20 cellular contexts compared by ENCODE assay signal in the genomic region with DNA sequence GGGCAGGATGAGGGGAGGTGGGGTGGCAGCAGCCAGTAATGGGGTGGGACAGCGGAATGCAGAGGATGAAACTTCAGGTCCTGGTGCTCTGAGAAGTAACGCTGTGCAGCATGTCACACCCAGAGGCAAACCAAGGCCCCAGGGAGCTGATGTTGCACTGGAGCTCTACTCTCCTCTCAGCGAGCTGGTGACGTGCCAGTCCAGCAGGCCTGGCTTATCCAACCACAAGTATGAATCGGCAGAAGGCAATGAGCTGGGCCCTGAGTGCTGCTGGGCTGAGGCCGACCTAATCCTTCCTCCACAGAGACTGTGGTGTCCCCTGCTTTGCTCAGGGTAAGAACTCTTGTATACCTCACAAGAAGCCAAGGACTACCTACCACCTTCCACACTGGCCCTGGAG. TPM values are rescaled to one million over a fixed set of nuclear protein-coding genes. Genes with fewer than 3 reads are reported as not detected.
DNase-seq lines count a peak whose midpoint lies in the region; ATAC-seq lines count a peak whose summit lies in the region.
"Had no signal": no experiment of that assay in that cellular context is flagged by ENCODE, and none has a peak within 500 bp of the region (broad histone marks: within the 10 kb centered on the region; RNA-seq: fewer than 3 reads in every experiment).

No MANE protein-coding gene starts in this region.

- no peaks in the 10 kb centered on the region for H3K9me3 Mint-ChIP-seq in activated T-helper 1 cell treated with anti-CD3 and anti-CD28 coated beads, Interleukin-12 subunit alpha, Interleukin-12 subunit beta, Interleukin-2, Interleukin-4 antibody, amounts not matched to agents 30 ng/mL and 10 ng/mL and 1 ng/mL, durations not matched to agents 14 hours and 24 hours and 36 hours
- H3K9me3 Mint-ChIP-seq: stimulated activated effector memory CD8-positive, alpha-beta T cell treated with anti-CD3 and anti-CD28 coated beads, Interleukin-12 subunit alpha, Interleukin-12 subunit beta, amount 100 ng/mL, for 72 hours had no signal

- peaks cover 55% of the 10 kb centered on the region for H3K4me1 Mint-ChIP-seq in activated T-helper 1 cell treated with anti-CD3 and anti-CD28 coated beads, Interleukin-12 subunit alpha, Interleukin-12 subunit beta, Interleukin-2, Interleukin-4 antibody, amounts not matched to agents 30 ng/mL and 10 ng/mL and 1 ng/mL, durations not matched to agents 14 hours and 24 hours and 36 hours (ENCODE audit: low read depth)

- no peaks in the 10 kb centered on the region for H3K27me3 Mint-ChIP-seq in activated T-helper 1 cell treated with anti-CD3 and anti-CD28 coated beads, Interleukin-12 subunit alpha, Interleukin-12 subunit beta, Interleukin-2, Interleukin-4 antibody, amounts not matched to agents 30 ng/mL and 10 ng/mL and 1 ng/mL, durations not matched to agents 14 hours and 24 hours and 36 hours (ENCODE audit: insufficient read depth)

- peaks cover 7% of the 10 kb centered on the region for H3K36me3 Mint-ChIP-seq in activated T-helper 1 cell treated with anti-CD3 and anti-CD28 coated beads, Interleukin-12 subunit alpha, Interleukin-12 subunit beta, Interleukin-2, Interleukin-4 antibody, amounts not matched to agents 30 ng/mL and 10 ng/mL and 1 ng/mL, durations not matched to agents 14 hours and 24 hours and 36 hours (ENCODE audit: low read depth)

- no peaks in the 10 kb centered on the region for H3K9me3 ChIP-seq in right cardiac atrium (ENCODE audit: control insufficient read depth, low read length)
- no peaks in the 10 kb centered on the region for H3K9me3 ChIP-seq in MG63
- H3K9me3 ChIP-seq: adrenal gland, ovary, upper lobe of left lung had no signal

- no peaks in the 10 kb centered on the region for H3K36me3 ChIP-seq in MG63
- H3K36me3 ChIP-seq: adrenal gland, ovary, upper lobe of left lung had no signal

- ATAC-seq in right cardiac atrium (no peak), left ventricle myocardium superior (no peak), GM18873 (IDR thresholded peaks at IDR 0.05; ENCODE audit: low FRiP score, unreplicated experiment) (no peak)
- ATAC-seq: foreskin keratinocyte; left colon; stimulated activated effector memory CD8-positive, alpha-beta T cell treated with anti-CD3 and anti-CD28 coated beads, Interleukin-12 subunit alpha, Interleukin-12 subunit beta, amount 100 ng/mL, for 72 hours had no signal

- H3K27ac ChIP-seq in right cardiac atrium (ENCODE audit: low read length) = no peak overlapping the region
- H3K27ac ChIP-seq: adrenal gland, foreskin keratinocyte, ovary, upper lobe of left lung had no signal

- H3K4me3 Mint-ChIP-seq in activated T-helper 1 cell treated with anti-CD3 and anti-CD28 coated beads, Interleukin-12 subunit alpha, Interleukin-12 subunit beta, Interleukin-2, Interleukin-4 antibody, amounts not matched to agents 30 ng/mL and 10 ng/mL and 1 ng/mL, durations not matched to agents 14 hours and 24 hours and 36 hours = no peak overlapping the region
- H3K4me3 Mint-ChIP-seq: stimulated activated effector memory CD8-positive, alpha-beta T cell treated with anti-CD3 and anti-CD28 coated beads, Interleukin-12 subunit alpha, Interleukin-12 subunit beta, amount 100 ng/mL, for 72 hours had no signal

- peak overlapping the region; percentile 37 for H3K27ac Mint-ChIP-seq in activated T-helper 1 cell treated with anti-CD3 and anti-CD28 coated beads, Interleukin-12 subunit alpha, Interleukin-12 subunit beta, Interleukin-2, Interleukin-4 antibody, amounts not matched to agents 30 ng/mL and 10 ng/mL and 1 ng/mL, durations not matched to agents 14 hours and 24 hours and 36 hours

- H3K4me1 ChIP-seq in right cardiac atrium (ENCODE audit: control insufficient read depth, insufficient read depth, low read length) = no peaks in the 10 kb centered on the region
- H3K4me1 ChIP-seq: adrenal gland, upper lobe of left lung had no signal

- H3K27me3 ChIP-seq in right cardiac atrium (ENCODE audit: control insufficient read depth, insufficient read depth) (no peaks in the 10 kb centered on the region), MG63 (no peaks in the 10 kb centered on the region; the same call in 1 of the 2 replicates)
- H3K27me3 ChIP-seq: adrenal gland, foreskin keratinocyte, ovary, upper lobe of left lung had no signal

- intact Hi-C loops in right cardiac atrium (cut with DNase I) = no loop called here
- intact Hi-C loops in left ventricle myocardium superior (cut with micrococcal nuclease) = no loop called here
- intact Hi-C loops in activated T-helper 1 cell treated with anti-CD3 and anti-CD28 coated beads, Interleukin-12 subunit alpha, Interleukin-12 subunit beta, Interleukin-2, Interleukin-4 antibody, amounts not matched to agents 30 ng/mL and 10 ng/mL and 1 ng/mL, durations not matched to agents 14 hours and 24 hours and 36 hours (cut with micrococcal nuclease) = loop anchor here (1.0 to 2.0 kb wide), 3 partner anchors 9 to 73 kb away; no protein-coding TSS in a partner anchor

- DNase-seq in right cardiac atrium = peak in 2 of 3 donors; percentile 24 to 60
- DNase-seq in left ventricle myocardium superior = no peak
- peak; percentile 29 for DNase-seq in MG63
- no peak for DNase-seq in activated T-helper 1 cell treated with anti-CD3 and anti-CD28 coated beads, Interleukin-12 subunit alpha, Interleukin-12 subunit beta, Interleukin-2, Interleukin-4 antibody, amounts not matched to agents 30 ng/mL and 10 ng/mL and 1 ng/mL, durations not matched to agents 14 hours and 24 hours and 36 hours (ENCODE audit: low spot score)
- DNase-seq in GM19238 (ENCODE audit: insufficient read length, low spot score) = no peak
- no peak for DNase-seq in NCI-H2107 treated with DMSO at 0.1 percent for 48 hours (lab: John Stamatoyannopoulos, UW; ENCODE audit: unreplicated experiment)
- no peak for DNase-seq in NK-92 treated with Interleukin-12 subunit alpha and Interleukin-12 subunit beta, amount 100 ng/mL, for 24 hours (lab: John Stamatoyannopoulos, UW)
- DNase-seq: activated CD4-positive, alpha-beta T cell treated with anti-CD3 and anti-CD28 coated beads, Interleukin-2, amount 50 U/mL, for 4 hours; adrenal gland; foreskin keratinocyte; GOT3; left colon; MM.1S; NCI-H748 treated with DMSO at 0.1 percent for 48 hours; ovary; Right ventricle myocardium superior; upper lobe of left lung had no signal

- H3K4me3 ChIP-seq in right cardiac atrium (ENCODE audit: low read length) = no peak overlapping the region
- H3K4me3 ChIP-seq in MG63 = no peak overlapping the region
- H3K4me3 ChIP-seq: adrenal gland, ovary, upper lobe of left lung had no signal

- WGBS in right cardiac atrium = 71% methylated on average over 6 of the region's 6 CpGs

RNA-seq across cellular contexts. Expression of a gene that starts 30.5 kb away (rescaled TPM):
- total RNA-seq in right cardiac atrium (1 to 10 TPM; 3.1 to 5.4 (median 5.1) TPM), left ventricle myocardium superior (4.4 TPM)
- 0.91 TPM for polyA plus RNA-seq in right cardiac atrium
- total RNA-seq in MG63 (2014; rRNA removed; shearing (Covaris generic); ENCODE audit: low replicate concordance) = not detected in 2 replicates
- 2.7 and 3.8 TPM in 2 replicates for total RNA-seq in activated T-helper 1 cell treated with anti-CD3 and anti-CD28 coated beads, Interleukin-12 subunit alpha, Interleukin-12 subunit beta, Interleukin-2, Interleukin-4 antibody, amounts not matched to agents 30 ng/mL and 10 ng/mL and 1 ng/mL, durations not matched to agents 14 hours and 24 hours and 36 hours
- total RNA-seq: HT-29 had no signal

Comparison
In these comparisons a context has a peak if more than half of its experiments do, and no peak if none do; other contexts are left out.
1. DNase-seq: peak in right cardiac atrium (2 of 3) and MG63 (single experiment); none in left ventricle myocardium superior (single experiment), activated T-helper 1 cell treated with anti-CD3 and anti-CD28 coated beads, Interleukin-12 subunit alpha, Interleukin-12 subunit beta, Interleukin-2, Interleukin-4 antibody, amounts not matched to agents 30 ng/mL and 10 ng/mL and 1 ng/mL, durations not matched to agents 14 hours and 24 hours and 36 hours (single experiment), GM19238 (single experiment), NCI-H2107 treated with DMSO at 0.1 percent for 48 hours (single experiment) and NK-92 treated with Interleukin-12 subunit alpha and Interleukin-12 subunit beta, amount 100 ng/mL, for 24 hours (single experiment).